16 cellular contexts compared by ENCODE assay signal in the genomic region with DNA sequence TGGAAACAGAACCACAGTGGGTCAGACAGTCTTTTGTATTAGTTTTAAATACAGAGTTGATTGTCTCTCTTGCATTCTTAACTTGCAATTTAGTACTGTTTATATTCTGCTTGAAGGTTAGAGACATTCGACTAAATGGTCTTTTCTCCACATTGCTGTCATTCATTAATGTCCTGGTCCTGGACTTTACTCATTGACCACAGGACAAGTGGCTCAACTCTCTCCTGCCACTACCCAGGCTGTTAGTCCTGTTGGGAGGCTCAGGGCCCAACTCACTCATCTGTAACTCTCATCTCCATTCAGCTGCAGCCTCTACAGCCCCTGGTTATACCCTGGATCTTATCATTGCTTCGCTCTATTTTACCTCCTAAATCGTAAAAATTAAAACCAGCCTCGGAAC.
"Had no signal": no experiment of that assay in that cellular context is flagged by ENCODE, and none has a peak within 500 bp of the region (broad histone marks: within the 10 kb centered on the region; RNA-seq: fewer than 3 reads in every experiment).

No MANE protein-coding gene starts in this region.

- H3K36me3 ChIP-seq: upper lobe of right lung, WERI-Rb-1 had no signal

- H3K27me3 ChIP-seq: hepatocyte, upper lobe of right lung had no signal

- DNase-seq: activated CD4-positive, alpha-beta T cell treated with anti-CD3 and anti-CD28 coated beads, Interleukin-2, amount 50 U/mL, for 4 hours; activated effector memory CD4-positive, alpha-beta T cell treated with anti-CD3 and anti-CD28 coated beads, Interleukin-2, amount 50 U/mL, for 16 hours; activated naive CD4-positive, alpha-beta T cell treated with anti-CD3 and anti-CD28 coated beads, Interleukin-2, amount 50 U/mL, for 16 hours; activated T-cell treated with anti-CD3 and anti-CD28 coated beads, Interleukin-2, amount 50 U/mL, for 72 hours; cerebellar nuclear complex; effector memory CD4-positive, alpha-beta T cell; left colon; right cardiac atrium; small intestine; stimulated activated CD4-positive, alpha-beta T cell treated with anti-CD3 and anti-CD28 coated beads, Interleukin-15, amount 100 ng/mL, for 24 hours; stimulated activated CD4-positive, alpha-beta T cell treated with anti-CD3 and anti-CD28 coated beads, Interleukin-2, amount 100 ng/mL, for 48 hours; T-helper 2 cell; upper lobe of right lung; WERI-Rb-1 had no signal

- H3K9me3 ChIP-seq: upper lobe of right lung had no signal

- ATAC-seq: activated T-cell treated with anti-CD3 and anti-CD28 coated beads, Interleukin-2, amount 50 U/mL, for 72 hours; left colon; right cardiac atrium had no signal

- H3K4me2 ChIP-seq: hepatocyte had no signal

- H2AFZ ChIP-seq: hepatocyte had no signal

- H3K4me3 ChIP-seq: hepatocyte, lung, upper lobe of right lung had no signal

- H3K27ac ChIP-seq: hepatocyte, upper lobe of right lung, WERI-Rb-1 had no signal
